ENCODE assay signal across 1 cellular context in the genomic region with DNA sequence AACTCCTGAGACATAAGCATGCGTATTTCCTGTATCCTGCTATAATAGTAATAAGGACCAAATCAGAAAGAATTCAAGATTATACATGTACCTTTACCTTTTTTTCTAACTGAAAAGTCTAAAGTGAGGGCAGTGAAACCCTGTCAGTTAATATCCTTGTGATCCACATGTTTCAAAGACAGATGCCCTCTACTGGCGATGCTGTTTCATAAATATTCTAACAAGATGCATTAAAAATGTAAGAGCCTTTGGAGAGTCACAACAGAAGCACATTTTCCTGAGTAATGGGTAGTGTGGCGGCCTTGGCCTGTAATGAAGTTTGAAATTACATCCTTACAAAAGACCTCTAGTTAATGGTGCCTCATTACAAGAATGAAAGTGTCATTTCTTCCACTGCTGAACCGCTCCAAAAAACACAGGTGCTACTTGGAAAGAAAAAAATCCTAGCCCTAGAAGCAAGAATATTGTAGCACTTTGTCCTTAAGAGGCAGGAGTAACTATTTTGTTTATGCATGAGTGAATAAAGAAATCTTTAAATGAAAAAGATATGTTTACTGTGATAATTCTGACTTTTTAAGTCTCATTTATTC.
TF ChIP-seq lines count a peak whose summit lies in the region.

No MANE protein-coding gene starts in this region.

TF ChIP-seq in H1, 55 proteins besides CTCF, POLR2A, EP300 and RAD21 (continued from another document):
- TF ChIP-seq TAF7 (optimal IDR thresholded peaks at IDR 0.05; ENCODE audit: borderline replicate concordance, low read depth, low read length) = no peak
- TF ChIP-seq, protein P1, sequence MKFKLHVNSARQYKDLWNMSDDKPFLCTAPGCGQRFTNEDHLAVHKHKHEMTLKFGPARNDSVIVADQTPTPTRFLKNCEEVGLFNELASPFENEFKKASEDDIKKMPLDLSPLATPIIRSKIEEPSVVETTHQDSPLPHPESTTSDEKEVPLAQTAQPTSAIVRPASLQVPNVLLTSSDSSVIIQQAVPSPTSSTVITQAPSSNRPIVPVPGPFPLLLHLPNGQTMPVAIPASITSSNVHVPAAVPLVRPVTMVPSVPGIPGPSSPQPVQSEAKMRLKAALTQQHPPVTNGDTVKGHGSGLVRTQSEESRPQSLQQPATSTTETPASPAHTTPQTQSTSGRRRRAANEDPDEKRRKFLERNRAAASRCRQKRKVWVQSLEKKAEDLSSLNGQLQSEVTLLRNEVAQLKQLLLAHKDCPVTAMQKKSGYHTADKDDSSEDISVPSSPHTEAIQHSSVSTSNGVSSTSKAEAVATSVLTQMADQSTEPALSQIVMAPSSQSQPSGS (IDR thresholded peaks at IDR 0.05; ENCODE audit: low read length) = no peak
